In genomic region chr16:49828545-49829267, GRCh38 we compare ENCODE assay signal across 19 cellular contexts. TPM values are rescaled to one million over a fixed set of nuclear protein-coding genes. Genes with fewer than 3 reads are reported as not detected.
A peak's percentile ranks its signal among the peaks of the same experiment; 100 is the strongest.
DNase-seq lines count a peak whose midpoint lies in the region; ATAC-seq, FAIRE-seq and TF ChIP-seq lines count a peak whose summit lies in the region.
"Had no signal": no experiment of that assay in that cellular context is flagged by ENCODE, and none has a peak within 500 bp of the region (broad histone marks: within the 10 kb centered on the region; RNA-seq: fewer than 3 reads in every experiment).

No MANE protein-coding gene starts in this region.

- H3K9me3 Mint-ChIP-seq in activated CD8-positive, alpha-beta T cell treated with anti-CD3 and anti-CD28 coated beads, Interleukin-2, amount 10 ng/mL, durations not matched to agents 7 days and 5 days (ENCODE audit: insufficient read depth): no peaks in the 10 kb centered on the region
- H3K9me3 Mint-ChIP-seq: activated T-helper 17 cell treated with anti-CD3 and anti-CD28 coated beads, Interleukin-2, amount 50 U/mL, for 72 hours had no signal

- H3K36me3 Mint-ChIP-seq in activated CD8-positive, alpha-beta T cell treated with anti-CD3 and anti-CD28 coated beads, Interleukin-2, amount 10 ng/mL, durations not matched to agents 7 days and 5 days (ENCODE audit: low read depth): no peaks in the 10 kb centered on the region

- H3K4me1 ChIP-seq in K562 (replicated peaks in 1 of 2; ENCODE audit: control insufficient read depth in 2 of 2, insufficient read depth in 2 of 2, low read length in 2 of 2) (no peaks in the 10 kb centered on the region), trophoblast cell (ENCODE audit: control insufficient read depth in 1 of 2, insufficient read depth in 2 of 2, low read length in 2 of 2) (peaks cover 4 to 8% of the 10 kb centered on the region in 2 experiments), upper lobe of left lung (peaks cover 20 to 36% (median 33%) of the 10 kb centered on the region in 4 donors)

- POLR2A ChIA-PET in K562 (lab: Yijun Ruan, JAX): no interaction called here
- POLR2A ChIA-PET in activated CD8-positive, alpha-beta T cell treated with anti-CD3 and anti-CD28 coated beads, Interleukin-2, amount 10 ng/mL, durations not matched to agents 7 days and 5 days (lab: Charles Lee): no interaction called here

- no peak overlapping the region for H3K18ac ChIP-seq in trophoblast cell (ENCODE audit: low read length)

- intact Hi-C loops in K562 (cut with micrococcal nuclease) (no loop called here), left ventricle myocardium superior (cut with micrococcal nuclease) (no loop called here)

- in situ Hi-C loops in K562 (cut with MboI): no loop called here

- H3K27me3 ChIP-seq in K562 (ENCODE audit: control insufficient read depth in 2 of 2, insufficient read depth in 2 of 2, low read length in 2 of 2): peaks cover 33 to 67% of the 10 kb centered on the region in 2 experiments
- H3K27me3 ChIP-seq in trophoblast cell (ENCODE audit: insufficient read depth, low read length): no peaks in the 10 kb centered on the region
- H3K27me3 ChIP-seq in upper lobe of left lung: no peaks in the 10 kb centered on the region

- H3K9me1 ChIP-seq in K562 (ENCODE audit: control insufficient read depth, insufficient read depth, low read length): no peaks in the 10 kb centered on the region

- no peaks in the 10 kb centered on the region for H3K79me1 ChIP-seq in trophoblast cell (ENCODE audit: low read length)

- no peak for TF ChIP-seq CTCF in K562 (IDR thresholded peaks at IDR 0.05 in 2 of 3, conservative IDR thresholded peaks at IDR 0.05 in 1 of 3; ENCODE audit: insufficient read depth in 2 of 3, low read depth in 1 of 3, low read length in 3 of 3)
- no peak for TF ChIP-seq CTCF in upper lobe of left lung (IDR thresholded peaks at IDR 0.05)

- TF ChIP-seq POLR2A in K562 (conservative IDR thresholded peaks at IDR 0.05) (no peak), upper lobe of left lung (IDR thresholded peaks at IDR 0.05) (no peak)

- no peak for TF ChIP-seq EP300 in K562 (IDR thresholded peaks at IDR 0.05; ENCODE audit: low read length)
- no peak for TF ChIP-seq EP300 in upper lobe of left lung (IDR thresholded peaks at IDR 0.05)

- H3K4me1 Mint-ChIP-seq in activated CD8-positive, alpha-beta T cell treated with anti-CD3 and anti-CD28 coated beads, Interleukin-2, amount 10 ng/mL, durations not matched to agents 7 days and 5 days (ENCODE audit: low read depth): no peaks in the 10 kb centered on the region
- H3K4me1 Mint-ChIP-seq: activated T-helper 17 cell treated with anti-CD3 and anti-CD28 coated beads, Interleukin-2, amount 50 U/mL, for 72 hours had no signal

- H4K8ac ChIP-seq in trophoblast cell (ENCODE audit: low read depth, low read length): no peak overlapping the region

- H3K14ac ChIP-seq in trophoblast cell (ENCODE audit: low read length): no peak overlapping the region

- no peak overlapping the region for H3K4me2 ChIP-seq in K562 (ENCODE audit: insufficient read depth, low read length)
- H3K4me2 ChIP-seq in trophoblast cell (ENCODE audit: low read length): no peak overlapping the region
- H3K4me2 ChIP-seq: smooth muscle cell had no signal

- FAIRE-seq in K562 (lab: Jason Lieb, UNC): no peak
- FAIRE-seq: GM12892, H54 had no signal

- H3K27ac Mint-ChIP-seq in activated CD8-positive, alpha-beta T cell treated with anti-CD3 and anti-CD28 coated beads, Interleukin-2, amount 10 ng/mL, durations not matched to agents 7 days and 5 days: no peak overlapping the region
- H3K27ac Mint-ChIP-seq: activated T-helper 17 cell treated with anti-CD3 and anti-CD28 coated beads, Interleukin-2, amount 50 U/mL, for 72 hours had no signal

- peaks cover 11% of the 10 kb centered on the region for H4K20me1 ChIP-seq in K562 (replicated peaks; ENCODE audit: control insufficient read depth, insufficient read depth, low read length)

- WGBS in K562 (ENCODE audit: insufficient coverage, low coverage, missing lambda C conversion rate): 3% methylated on average over 14 of the region's 15 CpGs
- WGBS in trophoblast cell (ENCODE audit: extremely low coverage, insufficient coverage, insufficient read length): no CpG with 5 or more reads among the region's 15 CpGs
- 81 to 92% methylated on average over 13 to 15 of the region's 15 CpGs for WGBS in upper lobe of left lung, 2 donors

- no peak overlapping the region for H3K9ac ChIP-seq in K562 (ENCODE audit: insufficient read depth in 1 of 2, low read depth in 2 of 2, low read length in 2 of 2)
- H3K9ac ChIP-seq in trophoblast cell (ENCODE audit: low read length): no peak overlapping the region

- CTCF ChIA-PET in K562 (lab: Yijun Ruan, JAX; ENCODE audit: low intra/inter-chr PET ratio): no interaction called here
- CTCF ChIA-PET in activated CD8-positive, alpha-beta T cell treated with anti-CD3 and anti-CD28 coated beads, Interleukin-2, amount 10 ng/mL, durations not matched to agents 7 days and 5 days (lab: Charles Lee): no interaction called here

- no peaks in the 10 kb centered on the region for H3K9me3 ChIP-seq in K562 (replicated peaks; ENCODE audit: control insufficient read depth, insufficient read depth, low read depth, low read length)
- H3K9me3 ChIP-seq in trophoblast cell (ENCODE audit: insufficient read depth, low read depth, low read length): no peaks in the 10 kb centered on the region
- H3K9me3 ChIP-seq in upper lobe of left lung: no peaks in the 10 kb centered on the region

- H3K4ac ChIP-seq in trophoblast cell (ENCODE audit: low read depth, low read length): no peak overlapping the region

- H2BK120ac ChIP-seq in trophoblast cell (ENCODE audit: insufficient read depth, low read length, poor library complexity): no peak overlapping the region

- no peak overlapping the region for H2BK12ac ChIP-seq in trophoblast cell (ENCODE audit: low read length)

- no peaks in the 10 kb centered on the region for H3K79me2 ChIP-seq in K562 (ENCODE audit: control insufficient read depth, insufficient read depth, low read length)
- no peaks in the 10 kb centered on the region for H3K79me2 ChIP-seq in trophoblast cell (ENCODE audit: control insufficient read depth, insufficient read depth, low read length, poor library complexity)

- ATAC-seq in K562 (no peak), left ventricle myocardium superior (peak; percentile 38), upper lobe of left lung (ENCODE audit: low FRiP score in 2 of 2) (no peak), GM21717 (IDR thresholded peaks at IDR 0.05; ENCODE audit: unreplicated experiment) (no peak), HG03108 (IDR thresholded peaks at IDR 0.05; ENCODE audit: unreplicated experiment) (no peak)
- ATAC-seq in activated CD8-positive, alpha-beta T cell treated with anti-CD3 and anti-CD28 coated beads, Interleukin-2, amount 10 ng/mL, durations not matched to agents 7 days and 5 days: no peak
- ATAC-seq: activated T-helper 17 cell treated with anti-CD3 and anti-CD28 coated beads, Interleukin-2, amount 50 U/mL, for 72 hours had no signal

- no peak overlapping the region for H3K27ac ChIP-seq in K562 (ENCODE audit: extremely low read depth, low read depth, low read length)
- H3K27ac ChIP-seq in trophoblast cell (ENCODE audit: low read depth, low read length): no peak overlapping the region
- peak overlapping the region in 3 of 4 donors; percentile 14 to 75 (median 74) for H3K27ac ChIP-seq in upper lobe of left lung
- H3K27ac ChIP-seq: RWPE1, VCaP had no signal

- no peak overlapping the region for H4K12ac ChIP-seq in trophoblast cell (ENCODE audit: low read depth, low read length)

- H2AFZ ChIP-seq in K562 (ENCODE audit: low read depth, low read length) (no peak overlapping the region), trophoblast cell (ENCODE audit: insufficient read depth, low read length, poor library complexity) (no peak overlapping the region)

- H3K36me3 ChIP-seq in K562 (ENCODE audit: control insufficient read depth, insufficient read depth, low read length) (no peaks in the 10 kb centered on the region), trophoblast cell (ENCODE audit: control insufficient read depth in 1 of 2, insufficient read depth in 2 of 2, low read length in 2 of 2) (no peaks in the 10 kb centered on the region), upper lobe of left lung (no peaks in the 10 kb centered on the region)

- no peak overlapping the region for H2AK5ac ChIP-seq in trophoblast cell (ENCODE audit: low read length)

- no peak for DNase-seq in K562 (ENCODE audit: extremely low read depth in 1 of 4, low spot score in 3 of 4)
- peak; percentile 74 for DNase-seq in left ventricle myocardium superior
- no peak for DNase-seq in trophoblast cell
- no peak for DNase-seq in upper lobe of left lung
- no peak for DNase-seq in activated CD8-positive, alpha-beta T cell treated with anti-CD3 and anti-CD28 coated beads, Interleukin-2, amount 10 ng/mL, durations not matched to agents 7 days and 5 days
- DNase-seq in C1 segment of cervical spinal cord (lab: John Stamatoyannopoulos, UW): no peak
- DNase-seq: Calu3, GF-D8, Kasumi-1, NCI-H2171 treated with DMSO at 0.1 percent for 48 hours, nucleus accumbens had no signal

- no peak overlapping the region for H3K4me3 Mint-ChIP-seq in activated CD8-positive, alpha-beta T cell treated with anti-CD3 and anti-CD28 coated beads, Interleukin-2, amount 10 ng/mL, durations not matched to agents 7 days and 5 days
- H3K4me3 Mint-ChIP-seq: activated T-helper 17 cell treated with anti-CD3 and anti-CD28 coated beads, Interleukin-2, amount 50 U/mL, for 72 hours had no signal

- no peak overlapping the region for H4K91ac ChIP-seq in trophoblast cell (ENCODE audit: low read depth, low read length)

- H3K27me3 Mint-ChIP-seq in activated CD8-positive, alpha-beta T cell treated with anti-CD3 and anti-CD28 coated beads, Interleukin-2, amount 10 ng/mL, durations not matched to agents 7 days and 5 days (ENCODE audit: low read depth): peaks cover 2% of the 10 kb centered on the region

- TF ChIP-seq RAD21 in K562 (CRISPR knock-in tag; conservative IDR thresholded peaks at IDR 0.05 in 1 of 2, IDR thresholded peaks at IDR 0.05 in 1 of 2): no peak

- no TSS peak for BruUV-seq in K562 (replicated peaks; lab: Mats Ljungman, UMichigan)

- H3K4me3 ChIP-seq in K562 (no peak overlapping the region), trophoblast cell (ENCODE audit: low read depth, low read length) (peak overlapping the region; percentile 12), upper lobe of left lung (no peak overlapping the region)
- H3K4me3 ChIP-seq: smooth muscle cell had no signal

- no peak overlapping the region for H2BK5ac ChIP-seq in trophoblast cell (ENCODE audit: low read depth, low read length, poor library complexity)

- H3K23ac ChIP-seq in trophoblast cell (ENCODE audit: low read length): no peak overlapping the region

RNA-seq across cellular contexts. Expression of gene ZNF423, which starts 27.2 kb away (rescaled TPM):
- total RNA-seq in K562 (2011; cell fraction: chromatin; rRNA removed; ENCODE audit: low replicate concordance): not detected in 2 replicates
- not detected in 2 replicates for total RNA-seq in K562 (2011; cell fraction: nucleolus; rRNA removed)
- not detected in 2 replicates for total RNA-seq in K562 (2011; cell fraction: nucleoplasm; rRNA removed)
- total RNA-seq in K562 (2014; rRNA removed) (not detected in 2 replicates), K562 (2014; rRNA removed; fragmentation: Illumina TruSeq; extraction: Trizol) (not detected in 2 replicates), K562 (2015; rRNA removed; fragmentation: Illumina TruSeq; extraction: Trizol) (not detected in 2 replicates), K562 (2021) (not detected in 2 replicates), left ventricle myocardium superior (7.8 TPM), upper lobe of left lung (10 to 100 TPM in 2 of 6 donors, 1 to 10 TPM in 4; 4.1 to 11.4 (median 6.7) TPM)
- polyA plus RNA-seq in K562 (2011; rRNA removed) (not detected in 2 replicates), K562 (2014; fragmentation: Illumina TruSeq; extraction: Trizol) (not detected in 2 replicates), K562 (2014; fragmentation: Nextera tagmentation; extraction: Ambion mirVana) (not detected), K562 (2014; rRNA removed) (not detected in 2 replicates)
- 0.03 TPM in 1 of 2 replicates, not detected in the other for polyA plus RNA-seq in K562 (2011; cell fraction: cytosol; rRNA removed)
- not detected in 2 replicates for polyA plus RNA-seq in K562 (2011; cell fraction: nucleus; rRNA removed)
- polyA plus RNA-seq in K562 (2012): not detected in 2 replicates
- not detected in 2 replicates for polyA minus RNA-seq in K562 (2011; rRNA and poly(A)+ RNA removed)
- polyA minus RNA-seq in K562 (2011; cell fraction: cytosol; rRNA and poly(A)+ RNA removed): not detected in 2 replicates
- polyA minus RNA-seq in K562 (2011; cell fraction: nucleus; rRNA and poly(A)+ RNA removed): not detected in 2 replicates
- 9.7 and 10.6 TPM in 2 replicates for polyA plus RNA-seq in trophoblast cell (2013)
- not detected for total RNA-seq in activated CD8-positive, alpha-beta T cell treated with anti-CD3 and anti-CD28 coated beads, Interleukin-2, amount 10 ng/mL, durations not matched to agents 7 days and 5 days
- total RNA-seq: activated T-helper 17 cell treated with anti-CD3 and anti-CD28 coated beads, Interleukin-2, amount 50 U/mL, for 72 hours; Calu3 had no signal

Comparison
In these comparisons a context has a peak if more than half of its experiments do, and no peak if none do; other contexts are left out.
1. H3K27ac ChIP-seq: peak in upper lobe of left lung (3 of 4); none in K562 (single experiment) and trophoblast cell (single experiment).